Comparison of ENCODE assay signal across 19 cellular contexts in genomic region chr1:18088077-18088594, GRCh38. TPM values are rescaled to one million over a fixed set of nuclear protein-coding genes. Genes with fewer than 3 reads are reported as not detected.
"Had no signal": no experiment of that assay in that cellular context is flagged by ENCODE, and none has a peak within 500 bp of the region (broad histone marks: within the 10 kb centered on the region; RNA-seq: fewer than 3 reads in every experiment).

No MANE protein-coding gene starts in this region.

- ATAC-seq: left colon; naive thymus-derived CD4-positive, alpha-beta T cell; right cardiac atrium had no signal

- H3K4me2 ChIP-seq: hepatocyte had no signal

- DNase-seq: cortex of kidney; effector CD8-positive, alpha-beta T cell; foreskin melanocyte; head of caudate nucleus; left colon; mammary epithelial cell; naive thymus-derived CD4-positive, alpha-beta T cell; nephron progenitor cell; ovary; right cardiac atrium; small intestine; stimulated activated CD4-positive, alpha-beta T cell treated with anti-CD3 and anti-CD28 coated beads, Interleukin-12 subunit alpha, Interleukin-12 subunit beta, amount 100 ng/mL, for 4 hours; stimulated activated naive CD4-positive, alpha-beta T cell; stomach; substantia nigra; transverse colon had no signal

- H3K36me3 ChIP-seq: ovary, stomach, thoracic aorta, transverse colon had no signal

- H3K27me3 ChIP-seq: ovary had no signal

- H3K27ac ChIP-seq: dorsolateral prefrontal cortex, hepatocyte, ovary, stomach, thoracic aorta, transverse colon had no signal

- H3K4me3 ChIP-seq: dorsolateral prefrontal cortex, hepatocyte, ovary, stomach, thoracic aorta, transverse colon had no signal

- H3K9me3 ChIP-seq: ovary, stomach, thoracic aorta, transverse colon had no signal

- H2AFZ ChIP-seq: hepatocyte had no signal

- H3K4me1 ChIP-seq: stomach, transverse colon had no signal

- H3K79me2 ChIP-seq: hepatocyte had no signal

RNA-seq across cellular contexts. Expression of gene IGSF21, which starts 19.5 kb away (rescaled TPM):
- polyA plus RNA-seq: hepatocyte; mammary epithelial cell; naive thymus-derived CD4-positive, alpha-beta T cell had no signal
